Comparison of ENCODE assay signal across 15 cellular contexts in genomic region chr4:102640669-102641068, GRCh38.
DNase-seq lines count a peak whose midpoint lies in the region; ATAC-seq and TF ChIP-seq lines count a peak whose summit lies in the region.
"Had no signal": no experiment of that assay in that cellular context is flagged by ENCODE, and none has a peak within 500 bp of the region (broad histone marks: within the 10 kb centered on the region; RNA-seq: fewer than 3 reads in every experiment).

No MANE protein-coding gene starts in this region.

- POLR2A ChIA-PET in BJ (lab: Charles Lee), result no interaction called here

- H3K4me3 Mint-ChIP-seq in memory B cell, result no peak overlapping the region

- H3K27me3 ChIP-seq in BJ (ENCODE audit: control insufficient read depth, insufficient read depth, low read length), result no peaks in the 10 kb centered on the region
- H3K27me3 ChIP-seq in brain microvascular endothelial cell (replicated peaks), result no peaks in the 10 kb centered on the region
- no peaks in the 10 kb centered on the region for H3K27me3 ChIP-seq in H7 (ENCODE audit: control insufficient read depth, insufficient read depth, low read length)
- H3K27me3 ChIP-seq: sigmoid colon had no signal

- H3K4me3 ChIP-seq in BJ (ENCODE audit: low read depth, low read length), result no peak overlapping the region
- no peak overlapping the region for H3K4me3 ChIP-seq in brain microvascular endothelial cell (ENCODE audit: low read depth, low read length)
- no peak overlapping the region for H3K4me3 ChIP-seq in H7 (ENCODE audit: insufficient read depth, low read depth, low read length)
- H3K4me3 ChIP-seq: left ventricle myocardium inferior, sigmoid colon had no signal

- TF ChIP-seq CTCF in BJ (IDR thresholded peaks at IDR 0.05; ENCODE audit: insufficient read depth, low read depth, low read length), result no peak
- no peak for TF ChIP-seq CTCF in brain microvascular endothelial cell (IDR thresholded peaks at IDR 0.05; ENCODE audit: low read depth, low read length, missing control alignments)

- CTCF ChIA-PET in BJ (lab: Yijun Ruan, JAX), result interaction anchor here (0.7 kb wide), 1 partner anchor 20 kb away, joined by 3 read pairs; no protein-coding TSS in a partner anchor

- in situ Hi-C loops in brain microvascular endothelial cell (cut with HindIII; ENCODE audit: low pct_ligation_motif_present, low sequenced_read_pairs), result no loop called here

- H3K36me3 ChIP-seq in BJ (ENCODE audit: control insufficient read depth, insufficient read depth, low read length), result no peaks in the 10 kb centered on the region
- H3K36me3 ChIP-seq in brain microvascular endothelial cell (replicated peaks), result no peaks in the 10 kb centered on the region
- H3K36me3 ChIP-seq in H7 (replicated peaks; ENCODE audit: control insufficient read depth, insufficient read depth, low read length), result peaks cover 1% of the 10 kb centered on the region

- H3K36me3 Mint-ChIP-seq in memory B cell, result peaks cover 32% of the 10 kb centered on the region

- intact Hi-C loops in Right ventricle myocardium inferior (cut with DNase I), result no loop called here

- H3K27me3 Mint-ChIP-seq in memory B cell, result no peaks in the 10 kb centered on the region

- H3K27ac ChIP-seq in brain microvascular endothelial cell, result no peak overlapping the region
- H3K27ac ChIP-seq: left ventricle myocardium inferior, sigmoid colon had no signal

- no peaks in the 10 kb centered on the region for H3K4me1 Mint-ChIP-seq in memory B cell

- DNase-seq in BJ (ENCODE audit: low read depth), result peak; percentile 28
- DNase-seq in LoVo (ENCODE audit: low spot score), result peak; percentile 20
- DNase-seq in brain microvascular endothelial cell, result peak; percentile 50
- DNase-seq in memory B cell (ENCODE audit: low spot score in 2 of 2), result no peak
- no peak for DNase-seq in cerebellar nuclear complex (lab: John Stamatoyannopoulos, UW)
- DNase-seq in SKM-1 treated with dmso at 0.1 percent for 144 hours (lab: John Stamatoyannopoulos, UW; ENCODE audit: unreplicated experiment), result no peak
- DNase-seq in H7, result no peak
- DNase-seq in Right ventricle myocardium inferior (ENCODE audit: missing footprints), result no peak
- DNase-seq: Calu3, GF-D8, left ventricle myocardium inferior, MM.1S, NCI-H1694, sigmoid colon, T-helper 9 cell had no signal

- H3K27ac Mint-ChIP-seq in memory B cell, result peak overlapping the region; percentile 15

- no peaks in the 10 kb centered on the region for H3K9me3 Mint-ChIP-seq in memory B cell

- ATAC-seq in memory B cell (ENCODE audit: low read depth) (no peak), Right ventricle myocardium inferior (no peak)

Comparison
In these comparisons a context has a peak if more than half of its experiments do, and no peak if none do; other contexts are left out.
1. DNase-seq: peak in BJ (single experiment), LoVo (single experiment) and brain microvascular endothelial cell (single experiment); none in memory B cell (0 of 2), cerebellar nuclear complex (0 of 2), SKM-1 treated with dmso at 0.1 percent for 144 hours (single experiment), H7 (single experiment) and Right ventricle myocardium inferior (single experiment).